In genomic region chr10:88433551-88434186, GRCh38 we compare ENCODE assay signal across 15 cellular contexts.
A peak's percentile ranks its signal among the peaks of the same experiment; 100 is the strongest.
DNase-seq lines count a peak whose midpoint lies in the region; ATAC-seq, FAIRE-seq and TF ChIP-seq lines count a peak whose summit lies in the region.
"Had no signal": no experiment of that assay in that cellular context is flagged by ENCODE, and none has a peak within 500 bp of the region (broad histone marks: within the 10 kb centered on the region; RNA-seq: fewer than 3 reads in every experiment).

No MANE protein-coding gene starts in this region.

- no CpG with 5 or more reads among the region's 2 CpGs for WGBS in IMR-90 (ENCODE audit: extremely low coverage in 2 of 2, insufficient read length in 1 of 2), 2 experiments

- TF ChIP-seq POLR2A in H54 (IDR thresholded peaks at IDR 0.05; ENCODE audit: low read depth, low read length) (no peak), IMR-90 (IDR thresholded peaks at IDR 0.05; ENCODE audit: low read depth, low read length) (no peak)

- no peaks in the 10 kb centered on the region for H3K27me3 Mint-ChIP-seq in type B pancreatic cell
- H3K27me3 Mint-ChIP-seq: CD4-positive, alpha-beta memory T cell had no signal

- H4K20me1 ChIP-seq in IMR-90 (ENCODE audit: insufficient read depth, low read length), result no peaks in the 10 kb centered on the region

- H2AFZ ChIP-seq in IMR-90 (replicated peaks; ENCODE audit: low read length, poor library complexity), result no peak overlapping the region

- no peak overlapping the region for H2BK120ac ChIP-seq in IMR-90 (ENCODE audit: low read depth, low read length)

- no peak overlapping the region for H2BK5ac ChIP-seq in IMR-90 (ENCODE audit: low read depth, low read length, poor library complexity, severe bottlenecking)

- H2BK20ac ChIP-seq in IMR-90 (ENCODE audit: low read depth, low read length), result no peak overlapping the region

- no peak overlapping the region for H3K56ac ChIP-seq in IMR-90 (ENCODE audit: extremely low read depth, insufficient read depth, low read length)

- dilution Hi-C loops in IMR-90 (cut with HindIII; ENCODE audit: low sequenced_read_pairs, unreplicated experiment), result no loop called here

- H2AK5ac ChIP-seq in IMR-90 (ENCODE audit: low read depth, low read length), result no peak overlapping the region

- no peak overlapping the region for H3K27ac ChIP-seq in IMR-90 (ENCODE audit: insufficient read depth, low read length)
- H3K27ac ChIP-seq in left lung, result no peak overlapping the region
- H3K27ac ChIP-seq: A549, C4-2B had no signal

- H3K79me1 ChIP-seq in IMR-90 (ENCODE audit: low read depth in 1 of 2, low read length in 2 of 2), result no peaks in the 10 kb centered on the region

- no peak overlapping the region for H3K4me2 ChIP-seq in IMR-90 (ENCODE audit: low read depth, low read length)
- H3K4me2 ChIP-seq: A549 had no signal

- no TSS peak for BruUV-seq in IMR-90 (replicated peaks; lab: Mats Ljungman, UMichigan)

- no peak overlapping the region for H3K14ac ChIP-seq in IMR-90 (replicated peaks; ENCODE audit: low read depth, low read length)

- H4K91ac ChIP-seq in IMR-90 (ENCODE audit: insufficient read depth, low read depth, low read length), result no peak overlapping the region

- no peaks in the 10 kb centered on the region for H3K36me3 Mint-ChIP-seq in type B pancreatic cell
- H3K36me3 Mint-ChIP-seq: CD4-positive, alpha-beta memory T cell had no signal

- H3K9me3 Mint-ChIP-seq in type B pancreatic cell, result no peaks in the 10 kb centered on the region

- in situ Hi-C loops in IMR-90 (cut with MboI; ENCODE audit: low sequenced_read_pairs), result no loop called here

- no peak overlapping the region for H2AK9ac ChIP-seq in IMR-90 (replicated peaks; ENCODE audit: low read depth, low read length, poor library complexity)

- no peaks in the 10 kb centered on the region for H3K9me1 ChIP-seq in IMR-90 (ENCODE audit: insufficient read depth, low read length)

- CTCF ChIA-PET in IMR-90 (lab: Yijun Ruan, JAX), result no interaction called here

- peaks cover 1% of the 10 kb centered on the region for H3K4me1 Mint-ChIP-seq in type B pancreatic cell (ENCODE audit: unreplicated experiment)
- H3K4me1 Mint-ChIP-seq: CD4-positive, alpha-beta memory T cell had no signal

- H2BK15ac ChIP-seq in IMR-90 (ENCODE audit: low read depth, low read length), result no peak overlapping the region

- FAIRE-seq in H54 (lab: Jason Lieb, UNC), result peak; percentile 76
- FAIRE-seq: A549, GM18507 had no signal

- POLR2A ChIA-PET in IMR-90 (lab: Charles Lee; ENCODE audit: unreplicated experiment), result no interaction called here

- no peak overlapping the region for H3K4me3 Mint-ChIP-seq in type B pancreatic cell

- no peak for TF ChIP-seq RAD21 in IMR-90 (IDR thresholded peaks at IDR 0.05; ENCODE audit: low read length)

- H3K18ac ChIP-seq in IMR-90 (ENCODE audit: low read depth, low read length), result no peak overlapping the region

- H3K36me3 ChIP-seq in IMR-90 (ENCODE audit: control insufficient read depth, insufficient read depth, low read length) (no peaks in the 10 kb centered on the region), left lung (no peaks in the 10 kb centered on the region)
- H3K36me3 ChIP-seq: BE2C had no signal

- no peak overlapping the region for H3K23ac ChIP-seq in IMR-90 (ENCODE audit: low read depth, low read length)

- H3K9ac ChIP-seq in IMR-90 (ENCODE audit: low read depth, low read length), result no peak overlapping the region

- DNase-seq in H54 (ENCODE audit: insufficient read length, low spot score) (no peak), IMR-90 (no peak), fibroblast of the aortic adventitia (ENCODE audit: low read depth) (peak; percentile 53), left lung (no peak), type B pancreatic cell (ENCODE audit: extremely low spot score, unreplicated experiment) (no peak)
- no peak for DNase-seq in stimulated activated CD4-positive, alpha-beta T cell treated with anti-CD3 and anti-CD28 coated beads, Interleukin-4, amount 100 ng/mL, for 24 hours
- DNase-seq: BE2C; CD4-positive, alpha-beta memory T cell; DMS79 had no signal

- H3K4me3 ChIP-seq in IMR-90 (ENCODE audit: insufficient read depth, low read depth, low read length) (no peak overlapping the region), fibroblast of the aortic adventitia (ENCODE audit: low read depth, low read length) (no peak overlapping the region), left lung (no peak overlapping the region)
- H3K4me3 ChIP-seq: A549, GM12878 had no signal

- H3K27me3 ChIP-seq in IMR-90 (ENCODE audit: control insufficient read depth, insufficient read depth, low read length) (peaks cover 2% of the 10 kb centered on the region), left lung (no peaks in the 10 kb centered on the region)
- H3K27me3 ChIP-seq: BE2C had no signal

- H3K4ac ChIP-seq in IMR-90 (ENCODE audit: low read depth, low read length), result no peak overlapping the region

- H3K4me1 ChIP-seq in IMR-90 (ENCODE audit: control insufficient read depth, insufficient read depth, low read length), result no peaks in the 10 kb centered on the region
- H3K4me1 ChIP-seq in left lung, result no peaks in the 10 kb centered on the region
- H3K4me1 ChIP-seq: BE2C had no signal

- H4K5ac ChIP-seq in IMR-90 (ENCODE audit: low read depth, low read length), result no peak overlapping the region

- ATAC-seq in IMR-90 (ENCODE audit: low read depth) (no peak), left lung (peak; percentile 56), GM21528 (IDR thresholded peaks at IDR 0.05; ENCODE audit: low FRiP score, unreplicated experiment) (no peak)
- ATAC-seq: A549, GM12878, HCT116 had no signal

- intact Hi-C loops in IMR-90 (cut with micrococcal nuclease) (no loop called here), left lung (cut with DNase I) (no loop called here)

- H4K8ac ChIP-seq in IMR-90 (ENCODE audit: low read depth in 2 of 2, low read length in 2 of 2), result no peak overlapping the region

- no peak overlapping the region for H3K27ac Mint-ChIP-seq in type B pancreatic cell
- H3K27ac Mint-ChIP-seq: CD4-positive, alpha-beta memory T cell had no signal

- no peaks in the 10 kb centered on the region for H3K9me3 ChIP-seq in IMR-90 (ENCODE audit: control insufficient read depth, insufficient read depth, low read length)
- H3K9me3 ChIP-seq in left lung, result no peaks in the 10 kb centered on the region
- H3K9me3 ChIP-seq: A549, BE2C had no signal

- TF ChIP-seq CTCF in IMR-90 (conservative IDR thresholded peaks at IDR 0.05; ENCODE audit: low read depth, low read length) (no peak), fibroblast of the aortic adventitia (IDR thresholded peaks at IDR 0.05; ENCODE audit: insufficient read depth, low read length) (no peak), left lung (IDR thresholded peaks at IDR 0.05) (no peak), type B pancreatic cell (conservative IDR thresholded peaks at IDR 0.05) (no peak)

TF ChIP-seq in IMR-90, 13 proteins besides CTCF, POLR2A, EP300 and RAD21:
- TF ChIP-seq CEBPB (IDR thresholded peaks at IDR 0.05; ENCODE audit: low read depth, low read length) (0 out of 2 replicates have a peak, but pooled peaks have one; percentile 3), RFX5 (IDR thresholded peaks at IDR 0.05; ENCODE audit: low read depth, low read length) (no peak)
TF ChIP-seq in IMR-90: peak in this region for 1.
